In the genomic region with DNA sequence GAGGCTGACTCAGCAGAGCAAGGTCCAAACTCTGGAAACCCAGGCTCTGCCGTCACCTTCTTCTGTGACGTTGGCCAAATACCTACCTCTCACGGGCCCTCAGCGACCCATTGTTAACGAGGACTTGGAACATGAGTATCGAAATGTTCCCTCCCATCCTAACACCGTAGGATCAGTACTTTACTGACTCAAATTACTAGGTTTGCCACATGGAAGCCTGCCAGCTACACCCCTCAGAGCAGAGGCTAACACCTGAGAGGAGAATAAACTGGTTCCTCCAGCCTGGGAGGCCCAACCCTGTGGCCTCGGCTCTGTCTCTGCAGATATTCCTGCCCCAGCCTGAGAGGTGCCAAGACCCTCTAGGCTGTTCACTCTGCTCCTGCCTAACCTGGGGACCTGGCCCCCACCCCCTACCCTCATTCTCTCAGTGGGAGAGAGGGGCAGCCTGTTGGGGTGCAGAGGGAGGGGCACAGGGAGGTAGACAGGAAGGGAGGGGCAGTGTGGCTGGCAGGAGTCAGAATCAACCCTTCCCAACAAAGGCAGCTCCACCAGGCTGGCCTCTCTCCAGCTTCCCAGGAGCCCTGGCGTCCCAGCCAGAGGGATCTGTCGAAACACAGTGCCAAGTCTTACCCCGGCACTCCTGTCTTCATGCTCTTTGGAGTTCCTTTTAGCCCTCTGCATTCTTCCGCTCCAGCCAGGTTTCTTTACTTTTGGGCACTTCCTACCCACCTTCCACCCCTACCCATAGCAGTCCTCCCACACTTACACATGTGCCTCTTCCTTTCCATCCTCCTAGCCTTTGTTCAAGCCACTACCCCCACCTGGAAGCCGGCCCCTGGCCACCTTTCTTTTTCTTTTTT, we compare ENCODE assay signal across 1 cellular context.
A peak's percentile ranks its signal among the peaks of the same experiment; 100 is the strongest.
TF ChIP-seq lines count a peak whose summit lies in the region.

No MANE protein-coding gene starts in this region.

TF ChIP-seq in HCT116, 20 proteins besides CTCF, POLR2A, EP300 and RAD21 (continued from another document):
- TF ChIP-seq, protein P1, sequence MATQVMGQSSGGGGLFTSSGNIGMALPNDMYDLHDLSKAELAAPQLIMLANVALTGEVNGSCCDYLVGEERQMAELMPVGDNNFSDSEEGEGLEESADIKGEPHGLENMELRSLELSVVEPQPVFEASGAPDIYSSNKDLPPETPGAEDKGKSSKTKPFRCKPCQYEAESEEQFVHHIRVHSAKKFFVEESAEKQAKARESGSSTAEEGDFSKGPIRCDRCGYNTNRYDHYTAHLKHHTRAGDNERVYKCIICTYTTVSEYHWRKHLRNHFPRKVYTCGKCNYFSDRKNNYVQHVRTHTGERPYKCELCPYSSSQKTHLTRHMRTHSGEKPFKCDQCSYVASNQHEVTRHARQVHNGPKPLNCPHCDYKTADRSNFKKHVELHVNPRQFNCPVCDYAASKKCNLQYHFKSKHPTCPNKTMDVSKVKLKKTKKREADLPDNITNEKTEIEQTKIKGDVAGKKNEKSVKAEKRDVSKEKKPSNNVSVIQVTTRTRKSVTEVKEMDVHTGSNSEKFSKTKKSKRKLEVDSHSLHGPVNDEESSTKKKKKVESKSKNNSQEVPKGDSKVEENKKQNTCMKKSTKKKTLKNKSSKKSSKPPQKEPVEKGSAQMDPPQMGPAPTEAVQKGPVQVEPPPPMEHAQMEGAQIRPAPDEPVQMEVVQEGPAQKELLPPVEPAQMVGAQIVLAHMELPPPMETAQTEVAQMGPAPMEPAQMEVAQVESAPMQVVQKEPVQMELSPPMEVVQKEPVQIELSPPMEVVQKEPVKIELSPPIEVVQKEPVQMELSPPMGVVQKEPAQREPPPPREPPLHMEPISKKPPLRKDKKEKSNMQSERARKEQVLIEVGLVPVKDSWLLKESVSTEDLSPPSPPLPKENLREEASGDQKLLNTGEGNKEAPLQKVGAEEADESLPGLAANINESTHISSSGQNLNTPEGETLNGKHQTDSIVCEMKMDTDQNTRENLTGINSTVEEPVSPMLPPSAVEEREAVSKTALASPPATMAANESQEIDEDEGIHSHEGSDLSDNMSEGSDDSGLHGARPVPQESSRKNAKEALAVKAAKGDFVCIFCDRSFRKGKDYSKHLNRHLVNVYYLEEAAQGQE (IDR thresholded peaks at IDR 0.05; ENCODE audit: low read depth), result no peak
- TF ChIP-seq YY1 (IDR thresholded peaks at IDR 0.05; ENCODE audit: extremely low read depth, insufficient replicate concordance, low read depth, low read length), result no peak
- TF ChIP-seq ZNF274 (IDR thresholded peaks at IDR 0.05; ENCODE audit: low read depth, low read length), result no peak
- no peak for TF ChIP-seq CEBPB (IDR thresholded peaks at IDR 0.05; ENCODE audit: low read depth)
- TF ChIP-seq, protein P2, sequence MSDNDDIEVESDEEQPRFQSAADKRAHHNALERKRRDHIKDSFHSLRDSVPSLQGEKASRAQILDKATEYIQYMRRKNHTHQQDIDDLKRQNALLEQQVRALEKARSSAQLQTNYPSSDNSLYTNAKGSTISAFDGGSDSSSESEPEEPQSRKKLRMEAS (IDR thresholded peaks at IDR 0.05), result peak; percentile 48; the same call in 1 of the 2 replicates
- no peak for TF ChIP-seq FOSL1 (IDR thresholded peaks at IDR 0.05; ENCODE audit: low read depth)
- TF ChIP-seq EZH2phosphoT487 (IDR thresholded peaks at IDR 0.05; ENCODE audit: borderline replicate concordance), result no peak
- TF ChIP-seq POLR2AphosphoS5 (IDR thresholded peaks at IDR 0.05; ENCODE audit: low read depth, low read length), result no peak
- TF ChIP-seq SRF (IDR thresholded peaks at IDR 0.05; ENCODE audit: low read depth), result no peak
- peak; percentile 70 for TF ChIP-seq SP1 (IDR thresholded peaks at IDR 0.05; ENCODE audit: low read depth)
